ENCODE assay signal across 8 cellular contexts in genomic region chr7:73266719-73267368, GRCh38. TPM values are rescaled to one million over a fixed set of nuclear protein-coding genes. Genes with fewer than 3 reads are reported as not detected.
DNase-seq lines count a peak whose midpoint lies in the region; ATAC-seq and TF ChIP-seq lines count a peak whose summit lies in the region.
"Not testable (repeated sequence)": the region's sequence is repeated elsewhere in the genome, so short reads cannot be mapped to it uniquely, and the experiment has no call there.

No MANE protein-coding gene starts in this region.

- H3K9me3 ChIP-seq in CD8-positive, alpha-beta T cell (ENCODE audit: low read length): not testable (repeated sequence)

- H3K27me3 ChIP-seq in CD8-positive, alpha-beta T cell (ENCODE audit: insufficient read depth, low read length): not testable (repeated sequence)

- not testable (repeated sequence) for DNase-seq in CD8-positive, alpha-beta T cell; activated T-cell treated with anti-CD3 and anti-CD28 coated beads, Interleukin-2, amount 50 U/mL, for 72 hours; memory B cell (ENCODE audit: low spot score in 2 of 2)

- intact Hi-C loops in CD8-positive, alpha-beta T cell (cut with DNase I, micrococcal nuclease): not testable (repeated sequence)

- H3K36me3 Mint-ChIP-seq in CD8-positive, alpha-beta T cell; activated T-cell treated with anti-CD3 and anti-CD28 coated beads, Interleukin-2, amount 50 U/mL, for 72 hours (ENCODE audit: insufficient read depth in 2 of 2); memory B cell: not testable (repeated sequence)

- POLR2A ChIA-PET in CD8-positive, alpha-beta T cell (lab: Charles Lee): not testable (repeated sequence)

- not testable (repeated sequence) for H3K4me3 Mint-ChIP-seq in CD8-positive, alpha-beta T cell; activated T-cell treated with anti-CD3 and anti-CD28 coated beads, Interleukin-2, amount 50 U/mL, for 72 hours; memory B cell

- CTCF ChIA-PET in CD8-positive, alpha-beta T cell (lab: Charles Lee): not testable (repeated sequence)

- H3K9me3 Mint-ChIP-seq in CD8-positive, alpha-beta T cell; activated T-cell treated with anti-CD3 and anti-CD28 coated beads, Interleukin-2, amount 50 U/mL, for 72 hours; memory B cell: not testable (repeated sequence)

- ATAC-seq in CD8-positive, alpha-beta T cell: peak; percentile 29
- ATAC-seq in GM19025 (IDR thresholded peaks at IDR 0.05; ENCODE audit: low read depth, unreplicated experiment) (peak; percentile 85), GM21515 (IDR thresholded peaks at IDR 0.05; ENCODE audit: unreplicated experiment) (peak; percentile 78), HG02759 (IDR thresholded peaks at IDR 0.05; ENCODE audit: unreplicated experiment) (peak; percentile 83), HG03097 (IDR thresholded peaks at IDR 0.05; ENCODE audit: low FRiP score, unreplicated experiment) (peak; percentile 57), HG03521 (IDR thresholded peaks at IDR 0.05; ENCODE audit: unreplicated experiment) (peak; percentile 81), memory B cell (ENCODE audit: low read depth) (peak; percentile 11)
- ATAC-seq in activated T-cell treated with anti-CD3 and anti-CD28 coated beads, Interleukin-2, amount 50 U/mL, for 72 hours (replicated peaks in 1 of 2): peak; percentile 87 to 88

- not testable (repeated sequence) for H3K4me1 Mint-ChIP-seq in CD8-positive, alpha-beta T cell (ENCODE audit: low read depth); activated T-cell treated with anti-CD3 and anti-CD28 coated beads, Interleukin-2, amount 50 U/mL, for 72 hours (ENCODE audit: low read depth); memory B cell

- H3K27ac Mint-ChIP-seq in CD8-positive, alpha-beta T cell; activated T-cell treated with anti-CD3 and anti-CD28 coated beads, Interleukin-2, amount 50 U/mL, for 72 hours; memory B cell: not testable (repeated sequence)

- TF ChIP-seq CTCF in CD8-positive, alpha-beta T cell (IDR thresholded peaks at IDR 0.05): not testable (repeated sequence)

- H3K27me3 Mint-ChIP-seq in CD8-positive, alpha-beta T cell (ENCODE audit: low read depth); activated T-cell treated with anti-CD3 and anti-CD28 coated beads, Interleukin-2, amount 50 U/mL, for 72 hours (ENCODE audit: low read depth); memory B cell: not testable (repeated sequence)

- H3K27ac ChIP-seq in CD8-positive, alpha-beta T cell (ENCODE audit: low read depth, low read length): not testable (repeated sequence)

- not testable (repeated sequence) for H3K4me3 ChIP-seq in CD8-positive, alpha-beta T cell (ENCODE audit: low read depth, low read length)

- H3K36me3 ChIP-seq in CD8-positive, alpha-beta T cell (ENCODE audit: insufficient read depth, low read length): not testable (repeated sequence)

- not testable (repeated sequence) for H3K4me1 ChIP-seq in CD8-positive, alpha-beta T cell (ENCODE audit: insufficient read depth, low read length)

RNA-seq across cellular contexts. Expression of gene NSUN5, which starts 41.8 kb away (rescaled TPM):
- 10 to 100 TPM; 34.8 to 39.8 TPM for total RNA-seq in CD8-positive, alpha-beta T cell
- total RNA-seq in activated T-cell treated with anti-CD3 and anti-CD28 coated beads, Interleukin-2, amount 50 U/mL, for 72 hours: 10 to 100 TPM; 53.5 to 60.5 TPM

Comparison
In these comparisons a context has a peak if more than half of its experiments do, and no peak if none do; other contexts are left out.
1. ATAC-seq: peak in every context shown above with its lines; median percentile 88 in activated T-cell treated with anti-CD3 and anti-CD28 coated beads, Interleukin-2, amount 50 U/mL, for 72 hours; 85 in GM19025; 83 in HG02759; 81 in HG03521; 78 in GM21515; 57 in HG03097; 29 in CD8-positive, alpha-beta T cell; 11 in memory B cell.